ENCODE assay signal across 1 cellular context in genomic region chr9:131737426-131737825, GRCh38.
TF ChIP-seq lines count a peak whose summit lies in the region.

No MANE protein-coding gene starts in this region.

TF ChIP-seq in SK-N-SH, 30 proteins besides CTCF, POLR2A, EP300 and RAD21 (continued from another document):
- TF ChIP-seq USF2 (IDR thresholded peaks at IDR 0.05; ENCODE audit: borderline replicate concordance, low read depth, low read length) (no peak), SIN3A (IDR thresholded peaks at IDR 0.05; ENCODE audit: borderline replicate concordance, low read depth, low read length) (no peak), RCOR1 (IDR thresholded peaks at IDR 0.05; ENCODE audit: low read length) (no peak), MEF2A (IDR thresholded peaks at IDR 0.05; ENCODE audit: borderline replicate concordance, low read depth) (no peak)
TF ChIP-seq in SK-N-SH: peak in this region for 0.
